ENCODE assay signal across 9 cellular contexts in the genomic region with DNA sequence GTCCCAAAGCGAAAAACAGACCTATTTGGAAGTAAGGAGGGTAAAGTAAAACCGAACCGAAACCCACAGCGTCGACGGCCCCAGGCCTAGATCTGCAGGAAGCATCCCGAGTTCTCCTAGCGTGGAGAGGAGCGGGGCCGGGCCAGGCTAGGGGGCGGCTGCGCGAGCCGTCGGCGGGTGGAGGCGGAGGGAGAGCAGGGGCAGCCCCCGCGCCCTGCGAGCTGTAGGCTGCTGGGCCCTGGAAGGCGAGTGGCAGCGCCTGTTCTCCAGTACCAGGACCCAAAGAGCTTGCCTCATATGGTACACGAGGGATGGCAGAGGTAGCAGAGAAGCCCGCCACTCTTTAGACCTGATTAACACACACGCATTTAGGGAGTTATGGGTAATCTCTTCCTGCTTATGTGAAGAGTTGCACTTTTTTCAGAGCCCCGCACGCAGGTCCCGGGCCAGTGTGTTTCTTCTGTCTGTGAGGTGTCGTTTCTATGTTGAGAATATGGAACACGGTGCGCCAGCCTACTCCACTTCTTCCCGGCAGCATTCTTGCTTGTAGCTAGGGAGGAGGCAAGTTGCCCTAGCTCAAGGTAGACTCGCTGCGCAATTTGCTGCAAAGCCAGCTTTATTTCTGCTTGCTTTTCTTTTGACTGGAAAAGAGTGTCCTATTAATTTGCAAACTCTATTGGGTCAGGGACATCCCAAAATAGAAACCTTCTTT.
DNase-seq lines count a peak whose midpoint lies in the region; ATAC-seq, FAIRE-seq and TF ChIP-seq lines count a peak whose summit lies in the region.
"Had no signal": no experiment of that assay in that cellular context is flagged by ENCODE, and none has a peak within 500 bp of the region (broad histone marks: within the 10 kb centered on the region; RNA-seq: fewer than 3 reads in every experiment).

No MANE protein-coding gene starts in this region.

- H3K9me3 Mint-ChIP-seq in activated naive CD4-positive, alpha-beta T cell treated with anti-CD3 and anti-CD28 coated beads for 36 hours: no peaks in the 10 kb centered on the region

- H3K4me1 ChIP-seq in ascending aorta (peaks cover 0 to 3% of the 10 kb centered on the region in 2 donors), kidney (ENCODE audit: control insufficient read depth in 1 of 2, insufficient read depth in 1 of 2, low read depth in 1 of 2, low read length in 2 of 2) (peaks cover 0 to 6% of the 10 kb centered on the region in 2 donors), thoracic aorta (ENCODE audit: control insufficient read depth in 1 of 2, low read depth in 2 of 2) (peaks cover 0 to 12% of the 10 kb centered on the region in 2 donors)

- no peak for DNase-seq in activated naive CD4-positive, alpha-beta T cell treated with anti-CD3 and anti-CD28 coated beads for 36 hours
- no peak for DNase-seq in activated naive CD4-positive, alpha-beta T cell treated with Interleukin-2 at 50 U/mL for 16 hours
- no peak for DNase-seq in ascending aorta (ENCODE audit: low spot score in 2 of 2)
- peak; percentile 74 for DNase-seq in kidney
- no peak for DNase-seq in thoracic aorta (ENCODE audit: low spot score)
- DNase-seq in left lobe of liver (ENCODE audit: low spot score): no peak
- no peak for DNase-seq in activated gamma-delta T cell treated with Interleukin-2 at 50 U/mL for 16 hours
- no peak for DNase-seq in ureter (ENCODE audit: low spot score)

- H3K36me3 Mint-ChIP-seq in activated naive CD4-positive, alpha-beta T cell treated with anti-CD3 and anti-CD28 coated beads for 36 hours (ENCODE audit: low read depth): no peaks in the 10 kb centered on the region

- peaks cover 12% of the 10 kb centered on the region for H3K27me3 Mint-ChIP-seq in activated naive CD4-positive, alpha-beta T cell treated with anti-CD3 and anti-CD28 coated beads for 36 hours (ENCODE audit: low read depth)

- CTCF ChIA-PET in activated naive CD4-positive, alpha-beta T cell treated with anti-CD3 and anti-CD28 coated beads for 36 hours (lab: Charles Lee): interaction anchor here (0.9 to 1.6 kb wide), 4 partner anchors 13 to 269 kb away, joined by 3 to 7 read pairs (median 7); no protein-coding TSS in a partner anchor

- H3K27ac ChIP-seq in ascending aorta (no peak overlapping the region), kidney (ENCODE audit: low read depth in 2 of 2, low read length in 2 of 2) (no peak overlapping the region), thoracic aorta (no peak overlapping the region)
- H3K27ac ChIP-seq: BLaER1 had no signal

- H3K9me3 ChIP-seq in ascending aorta: no peaks in the 10 kb centered on the region
- no peaks in the 10 kb centered on the region for H3K9me3 ChIP-seq in kidney (ENCODE audit: control insufficient read depth in 1 of 2, low read length in 2 of 2)
- H3K9me3 ChIP-seq in thoracic aorta: no peaks in the 10 kb centered on the region

- ATAC-seq in thoracic aorta (ENCODE audit: insufficient number of reproducible peaks, low FRiP score, low read depth) (no peak), left lobe of liver (no peak)

- no peak overlapping the region for H3K9ac ChIP-seq in kidney (ENCODE audit: low read length in 2 of 2)
- H3K9ac ChIP-seq: BLaER1 had no signal

- TF ChIP-seq CTCF in ascending aorta (IDR thresholded peaks at IDR 0.05) (no peak), kidney (IDR thresholded peaks at IDR 0.05; ENCODE audit: borderline replicate concordance, extremely low read depth, insufficient read depth) (no peak), thoracic aorta (IDR thresholded peaks at IDR 0.05) (no peak)

- no peak for FAIRE-seq in kidney (lab: Jason Lieb, UNC)

- peak overlapping the region; percentile 28 for H3K4me3 Mint-ChIP-seq in activated naive CD4-positive, alpha-beta T cell treated with anti-CD3 and anti-CD28 coated beads for 36 hours

- H3K4me3 ChIP-seq in ascending aorta (peak overlapping the region; percentile 59 to 71), kidney (ENCODE audit: low read length in 2 of 2) (peak overlapping the region in 1 of 2 donors; percentile 23), thoracic aorta (peak overlapping the region; percentile 71)
- H3K4me3 ChIP-seq: BLaER1 had no signal

- H3K27me3 ChIP-seq in ascending aorta (no peaks in the 10 kb centered on the region), thoracic aorta (replicated peaks; ENCODE audit: insufficient read depth) (no peaks in the 10 kb centered on the region)
- H3K27me3 ChIP-seq: BLaER1 had no signal

- no peak overlapping the region for H3K27ac Mint-ChIP-seq in activated naive CD4-positive, alpha-beta T cell treated with anti-CD3 and anti-CD28 coated beads for 36 hours

- H3K36me3 ChIP-seq in ascending aorta (no peaks in the 10 kb centered on the region), kidney (ENCODE audit: control insufficient read depth in 1 of 2, insufficient read depth in 2 of 2, low read length in 2 of 2) (no peaks in the 10 kb centered on the region), thoracic aorta (no peaks in the 10 kb centered on the region)
- H3K36me3 ChIP-seq: BLaER1 had no signal

- H3K4me1 Mint-ChIP-seq in activated naive CD4-positive, alpha-beta T cell treated with anti-CD3 and anti-CD28 coated beads for 36 hours (ENCODE audit: low read depth): no peaks in the 10 kb centered on the region

- intact Hi-C loops in activated naive CD4-positive, alpha-beta T cell treated with anti-CD3 and anti-CD28 coated beads for 36 hours (cut with micrococcal nuclease): loop anchor here (5.0 kb wide), 1 partner anchor 267 kb away; no protein-coding TSS in a partner anchor
- intact Hi-C loops in ascending aorta (cut with DNase I) (no loop called here), kidney (cut with DNase I) (no loop called here)
